In genomic region chr5:164672190-164672589, GRCh38 we compare ENCODE assay signal across 1 cellular context.
TF ChIP-seq lines count a peak whose summit lies in the region.

No MANE protein-coding gene starts in this region.

TF ChIP-seq in H1, 55 proteins besides CTCF, POLR2A, EP300 and RAD21 (continued from another document):
- TF ChIP-seq GABPA (IDR thresholded peaks at IDR 0.05; ENCODE audit: borderline replicate concordance, insufficient read depth, low read length) = no peak
- TF ChIP-seq NRF1 (IDR thresholded peaks at IDR 0.05; ENCODE audit: low read depth, low read length) = no peak
